Comparison of ENCODE assay signal across 22 cellular contexts in genomic region chr10:95469251-95469650, GRCh38.
DNase-seq lines count a peak whose midpoint lies in the region; ATAC-seq and TF ChIP-seq lines count a peak whose summit lies in the region.
"Had no signal": no experiment of that assay in that cellular context is flagged by ENCODE, and none has a peak within 500 bp of the region (broad histone marks: within the 10 kb centered on the region; RNA-seq: fewer than 3 reads in every experiment).

No MANE protein-coding gene starts in this region.

- H3K4me3 Mint-ChIP-seq in brain, result peak overlapping the region in 1 of 5 experiments; percentile 1
- H3K4me3 Mint-ChIP-seq: activated CD8-positive, alpha-beta T cell treated with anti-CD3 and anti-CD28 coated beads for 36 hours had no signal

- WGBS in esophagus squamous epithelium, 2 donors, result 63 to 84% methylated on average over 3 of the region's 3 CpGs
- 41 to 81% (median 69%) methylated on average over 3 of the region's 3 CpGs for WGBS in ovary, 3 donors

- H3K9me3 ChIP-seq in esophagus squamous epithelium (no peaks in the 10 kb centered on the region), ovary (no peaks in the 10 kb centered on the region), tibial artery (no peaks in the 10 kb centered on the region)
- H3K9me3 ChIP-seq: colonic mucosa, SJCRH30 had no signal

- TF ChIP-seq CTCF in brain (conservative IDR thresholded peaks at IDR 0.05) (no peak), esophagus squamous epithelium (IDR thresholded peaks at IDR 0.05) (no peak), ovary (IDR thresholded peaks at IDR 0.05) (no peak), tibial artery (IDR thresholded peaks at IDR 0.05) (no peak)

- DNase-seq in esophagus squamous epithelium (lab: John Stamatoyannopoulos, UW) (no peak), ovary (no peak), tibial artery (no peak), foreskin melanocyte (no peak)
- DNase-seq in activated CD8-positive, alpha-beta memory T cell treated with anti-CD3 and anti-CD28 coated beads, Interleukin-2, amount 50 U/mL, for 4 hours, result no peak
- DNase-seq: activated CD8-positive, alpha-beta T cell treated with anti-CD3 and anti-CD28 coated beads for 36 hours; activated naive CD4-positive, alpha-beta T cell treated with anti-CD3 and anti-CD28 coated beads, Interleukin-2, amount 50 U/mL, for 16 hours; activated T-cell treated with anti-CD3 and anti-CD28 coated beads, Interleukin-2, amount 50 U/mL, for 48 hours; AML-193; colonic mucosa; foreskin keratinocyte; left colon; MM.1S; NCI-H146; NCI-H748 treated with DMSO at 0.1 percent for 48 hours; PC-3; SJCRH30; stimulated activated CD4-positive, alpha-beta T cell treated with anti-CD3 and anti-CD28 coated beads, Interleukin-4, amount 100 ng/mL, for 1 hour; T-helper 2 cell had no signal

- H3K27me3 ChIP-seq in esophagus squamous epithelium (no peaks in the 10 kb centered on the region), ovary (no peaks in the 10 kb centered on the region), tibial artery (no peaks in the 10 kb centered on the region)
- H3K27me3 ChIP-seq: colonic mucosa, foreskin keratinocyte, SJCRH30 had no signal

- peak overlapping the region in 4 of 5 experiments; percentile 1 to 44 (median 18) for H3K27ac Mint-ChIP-seq in brain
- H3K27ac Mint-ChIP-seq: activated CD8-positive, alpha-beta T cell treated with anti-CD3 and anti-CD28 coated beads for 36 hours had no signal

- H3K36me3 Mint-ChIP-seq in brain, result no peaks in the 10 kb centered on the region

- H3K9me3 Mint-ChIP-seq in brain, result no peaks in the 10 kb centered on the region
- H3K9me3 Mint-ChIP-seq: activated CD8-positive, alpha-beta T cell treated with anti-CD3 and anti-CD28 coated beads for 36 hours had no signal

- peak; percentile 9 for TF ChIP-seq EP300 in ovary (IDR thresholded peaks at IDR 0.05)

- H3K4me3 ChIP-seq in esophagus squamous epithelium (no peak overlapping the region), ovary (no peak overlapping the region), tibial artery (no peak overlapping the region)
- H3K4me3 ChIP-seq: colonic mucosa, SJCRH30, skin epidermis had no signal

- H3K27me3 Mint-ChIP-seq in brain, result no peaks in the 10 kb centered on the region

- peaks cover 0 to 32% (median 7%) of the 10 kb centered on the region in 3 donors for H3K4me1 ChIP-seq in esophagus squamous epithelium
- peaks cover 2% of the 10 kb centered on the region for H3K4me1 ChIP-seq in ovary (ENCODE audit: insufficient read depth)
- peaks cover 12 to 100% (median 82%) of the 10 kb centered on the region in 4 donors for H3K4me1 ChIP-seq in tibial artery
- H3K4me1 ChIP-seq: foreskin keratinocyte had no signal

- TF ChIP-seq POLR2A in esophagus squamous epithelium (IDR thresholded peaks at IDR 0.05) (no peak), ovary (IDR thresholded peaks at IDR 0.05) (no peak)

- intact Hi-C loops in esophagus squamous epithelium (cut with DNase I) (no loop called here), ovary (cut with DNase I) (no loop called here), tibial artery (cut with DNase I; ENCODE audit: low total_unique reads) (no loop called here)

- no peak for ATAC-seq in GM21576 (IDR thresholded peaks at IDR 0.05; ENCODE audit: unreplicated experiment)
- ATAC-seq: activated CD8-positive, alpha-beta T cell treated with anti-CD3 and anti-CD28 coated beads for 36 hours; foreskin keratinocyte; left colon; PC-3 had no signal

- H3K4me1 Mint-ChIP-seq in brain, result peaks cover 78% of the 10 kb centered on the region

- H3K27ac ChIP-seq in esophagus squamous epithelium (peak overlapping the region in 3 of 4 donors; percentile 72 to 86 (median 77)), ovary (no peak overlapping the region), tibial artery (peak overlapping the region; percentile 87 to 91)
- H3K27ac ChIP-seq: colonic mucosa, foreskin keratinocyte, SJCRH30 had no signal

- no peaks in the 10 kb centered on the region for H3K36me3 ChIP-seq in esophagus squamous epithelium
- H3K36me3 ChIP-seq in ovary, result no peaks in the 10 kb centered on the region
- H3K36me3 ChIP-seq in tibial artery, result peaks cover 0 to 10% (median 0%) of the 10 kb centered on the region in 3 donors
- H3K36me3 ChIP-seq: colonic mucosa, SJCRH30 had no signal

Comparison
In these comparisons a context has a peak if more than half of its experiments do, and no peak if none do; other contexts are left out.
1. H3K27ac ChIP-seq: peak in esophagus squamous epithelium (3 of 4) and tibial artery (2 of 2); none in ovary (0 of 2).